ENCODE assay signal across 2 cellular contexts in the genomic region with DNA sequence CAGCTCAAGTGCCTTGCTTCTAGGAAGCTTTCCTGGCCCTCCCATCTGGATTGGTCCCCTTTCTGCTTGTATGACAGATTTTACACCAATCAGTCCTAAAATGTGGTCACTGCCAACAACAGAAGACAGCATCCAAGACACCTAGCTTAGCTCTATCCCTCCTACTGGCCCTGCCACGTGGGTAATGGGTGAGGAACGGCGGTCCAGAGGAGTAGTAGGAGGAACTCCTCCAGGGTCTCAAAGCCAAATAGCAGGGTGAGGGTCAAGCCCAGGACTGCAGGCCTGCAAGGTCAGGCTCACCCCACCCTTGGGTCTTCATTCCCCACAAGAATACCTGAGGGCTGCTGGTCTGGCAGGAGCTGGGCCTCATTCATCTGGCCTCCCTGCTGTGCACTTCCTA.
TF ChIP-seq lines count a peak whose summit lies in the region.

No MANE protein-coding gene starts in this region.

TF ChIP-seq in HepG2, 621 proteins besides CTCF, POLR2A, EP300 and RAD21:
- TF ChIP-seq ZNF614 (CRISPR knock-in tag; IDR thresholded peaks at IDR 0.05; ENCODE audit: borderline replicate concordance) (no peak), HNRNPL (IDR thresholded peaks at IDR 0.05; ENCODE audit: low read depth, low read length) (no peak), TOPORS (CRISPR knock-in tag; IDR thresholded peaks at IDR 0.05) (no peak), MTF2 (CRISPR knock-in tag; IDR thresholded peaks at IDR 0.05; ENCODE audit: borderline replicate concordance) (no peak), ZNF792 (CRISPR knock-in tag; IDR thresholded peaks at IDR 0.05) (no peak), ZNF20 (CRISPR knock-in tag; IDR thresholded peaks at IDR 0.05) (no peak), IKZF4 (CRISPR knock-in tag; IDR thresholded peaks at IDR 0.05; ENCODE audit: borderline replicate concordance, low read depth, not compliant biosample characterization) (no peak), ZNF251 (CRISPR knock-in tag; IDR thresholded peaks at IDR 0.05) (no peak), ZFY (CRISPR knock-in tag; IDR thresholded peaks at IDR 0.05) (no peak), ZNF550 (CRISPR knock-in tag; IDR thresholded peaks at IDR 0.05; ENCODE audit: borderline replicate concordance) (no peak), MATR3 (CRISPR knock-in tag; IDR thresholded peaks at IDR 0.05) (no peak), SMAD1 (CRISPR knock-in tag; IDR thresholded peaks at IDR 0.05; ENCODE audit: borderline replicate concordance, low read depth) (no peak), ZNF674 (CRISPR knock-in tag; IDR thresholded peaks at IDR 0.05; ENCODE audit: low read depth) (no peak)
- TF ChIP-seq, protein P1, sequence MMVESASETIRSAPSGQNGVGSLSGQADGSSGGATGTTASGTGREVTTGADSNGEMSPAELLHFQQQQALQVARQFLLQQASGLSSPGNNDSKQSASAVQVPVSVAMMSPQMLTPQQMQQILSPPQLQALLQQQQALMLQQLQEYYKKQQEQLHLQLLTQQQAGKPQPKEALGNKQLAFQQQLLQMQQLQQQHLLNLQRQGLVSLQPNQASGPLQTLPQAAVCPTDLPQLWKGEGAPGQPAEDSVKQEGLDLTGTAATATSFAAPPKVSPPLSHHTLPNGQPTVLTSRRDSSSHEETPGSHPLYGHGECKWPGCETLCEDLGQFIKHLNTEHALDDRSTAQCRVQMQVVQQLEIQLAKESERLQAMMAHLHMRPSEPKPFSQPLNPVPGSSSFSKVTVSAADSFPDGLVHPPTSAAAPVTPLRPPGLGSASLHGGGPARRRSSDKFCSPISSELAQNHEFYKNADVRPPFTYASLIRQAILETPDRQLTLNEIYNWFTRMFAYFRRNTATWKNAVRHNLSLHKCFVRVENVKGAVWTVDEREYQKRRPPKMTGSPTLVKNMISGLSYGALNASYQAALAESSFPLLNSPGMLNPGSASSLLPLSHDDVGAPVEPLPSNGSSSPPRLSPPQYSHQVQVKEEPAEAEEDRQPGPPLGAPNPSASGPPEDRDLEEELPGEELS (CRISPR knock-in tag; IDR thresholded peaks at IDR 0.05): no peak
- TF ChIP-seq, protein P2, sequence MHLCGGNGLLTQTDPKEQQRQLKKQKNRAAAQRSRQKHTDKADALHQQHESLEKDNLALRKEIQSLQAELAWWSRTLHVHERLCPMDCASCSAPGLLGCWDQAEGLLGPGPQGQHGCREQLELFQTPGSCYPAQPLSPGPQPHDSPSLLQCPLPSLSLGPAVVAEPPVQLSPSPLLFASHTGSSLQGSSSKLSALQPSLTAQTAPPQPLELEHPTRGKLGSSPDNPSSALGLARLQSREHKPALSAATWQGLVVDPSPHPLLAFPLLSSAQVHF (CRISPR knock-in tag; IDR thresholded peaks at IDR 0.05): no peak
- TF ChIP-seq, protein P3, sequence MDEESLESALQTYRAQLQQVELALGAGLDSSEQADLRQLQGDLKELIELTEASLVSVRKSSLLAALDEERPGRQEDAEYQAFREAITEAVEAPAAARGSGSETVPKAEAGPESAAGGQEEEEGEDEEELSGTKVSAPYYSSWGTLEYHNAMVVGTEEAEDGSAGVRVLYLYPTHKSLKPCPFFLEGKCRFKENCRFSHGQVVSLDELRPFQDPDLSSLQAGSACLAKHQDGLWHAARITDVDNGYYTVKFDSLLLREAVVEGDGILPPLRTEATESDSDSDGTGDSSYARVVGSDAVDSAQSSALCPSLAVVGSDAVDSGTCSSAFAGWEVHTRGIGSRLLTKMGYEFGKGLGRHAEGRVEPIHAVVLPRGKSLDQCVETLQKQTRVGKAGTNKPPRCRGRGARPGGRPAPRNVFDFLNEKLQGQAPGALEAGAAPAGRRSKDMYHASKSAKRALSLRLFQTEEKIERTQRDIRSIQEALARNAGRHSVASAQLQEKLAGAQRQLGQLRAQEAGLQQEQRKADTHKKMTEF (CRISPR knock-in tag; IDR thresholded peaks at IDR 0.05): no peak

TF ChIP-seq in IMR-90, 13 proteins besides CTCF, POLR2A, EP300 and RAD21:
- TF ChIP-seq SMC3 (IDR thresholded peaks at IDR 0.05; ENCODE audit: low read depth, low read length): no peak
- TF ChIP-seq MXI1 (IDR thresholded peaks at IDR 0.05; ENCODE audit: borderline replicate concordance, low read depth, low read length): no peak
- TF ChIP-seq RCOR1 (IDR thresholded peaks at IDR 0.05; ENCODE audit: insufficient replicate concordance, low read length): no peak
- no peak for TF ChIP-seq FOS (IDR thresholded peaks at IDR 0.05; ENCODE audit: low read depth, low read length)
- no peak for TF ChIP-seq CHD1 (IDR thresholded peaks at IDR 0.05; ENCODE audit: low read depth, low read length)
- TF ChIP-seq MAZ (IDR thresholded peaks at IDR 0.05; ENCODE audit: borderline replicate concordance, low read depth, low read length): no peak
- TF ChIP-seq BHLHE40 (IDR thresholded peaks at IDR 0.05; ENCODE audit: low read depth, low read length): no peak
- TF ChIP-seq, protein P4, sequence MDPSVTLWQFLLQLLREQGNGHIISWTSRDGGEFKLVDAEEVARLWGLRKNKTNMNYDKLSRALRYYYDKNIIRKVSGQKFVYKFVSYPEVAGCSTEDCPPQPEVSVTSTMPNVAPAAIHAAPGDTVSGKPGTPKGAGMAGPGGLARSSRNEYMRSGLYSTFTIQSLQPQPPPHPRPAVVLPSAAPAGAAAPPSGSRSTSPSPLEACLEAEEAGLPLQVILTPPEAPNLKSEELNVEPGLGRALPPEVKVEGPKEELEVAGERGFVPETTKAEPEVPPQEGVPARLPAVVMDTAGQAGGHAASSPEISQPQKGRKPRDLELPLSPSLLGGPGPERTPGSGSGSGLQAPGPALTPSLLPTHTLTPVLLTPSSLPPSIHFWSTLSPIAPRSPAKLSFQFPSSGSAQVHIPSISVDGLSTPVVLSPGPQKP (IDR thresholded peaks at IDR 0.05; ENCODE audit: borderline replicate concordance, low read depth, low read length): no peak
- TF ChIP-seq NFE2L2 (IDR thresholded peaks at IDR 0.05; ENCODE audit: low read depth, low read length): no peak
- no peak for TF ChIP-seq MAFK (IDR thresholded peaks at IDR 0.05; ENCODE audit: low read depth, low read length)
- TF ChIP-seq, protein P5, sequence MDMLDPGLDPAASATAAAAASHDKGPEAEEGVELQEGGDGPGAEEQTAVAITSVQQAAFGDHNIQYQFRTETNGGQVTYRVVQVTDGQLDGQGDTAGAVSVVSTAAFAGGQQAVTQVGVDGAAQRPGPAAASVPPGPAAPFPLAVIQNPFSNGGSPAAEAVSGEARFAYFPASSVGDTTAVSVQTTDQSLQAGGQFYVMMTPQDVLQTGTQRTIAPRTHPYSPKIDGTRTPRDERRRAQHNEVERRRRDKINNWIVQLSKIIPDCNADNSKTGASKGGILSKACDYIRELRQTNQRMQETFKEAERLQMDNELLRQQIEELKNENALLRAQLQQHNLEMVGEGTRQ (IDR thresholded peaks at IDR 0.05; ENCODE audit: low read depth, low read length): no peak
- TF ChIP-seq RFX5 (IDR thresholded peaks at IDR 0.05; ENCODE audit: low read depth, low read length): no peak
- TF ChIP-seq CEBPB (IDR thresholded peaks at IDR 0.05; ENCODE audit: low read depth, low read length): no peak
TF ChIP-seq in IMR-90: peak in this region for 0.
